ENCODE assay signal across 1 cellular context in the genomic region with DNA sequence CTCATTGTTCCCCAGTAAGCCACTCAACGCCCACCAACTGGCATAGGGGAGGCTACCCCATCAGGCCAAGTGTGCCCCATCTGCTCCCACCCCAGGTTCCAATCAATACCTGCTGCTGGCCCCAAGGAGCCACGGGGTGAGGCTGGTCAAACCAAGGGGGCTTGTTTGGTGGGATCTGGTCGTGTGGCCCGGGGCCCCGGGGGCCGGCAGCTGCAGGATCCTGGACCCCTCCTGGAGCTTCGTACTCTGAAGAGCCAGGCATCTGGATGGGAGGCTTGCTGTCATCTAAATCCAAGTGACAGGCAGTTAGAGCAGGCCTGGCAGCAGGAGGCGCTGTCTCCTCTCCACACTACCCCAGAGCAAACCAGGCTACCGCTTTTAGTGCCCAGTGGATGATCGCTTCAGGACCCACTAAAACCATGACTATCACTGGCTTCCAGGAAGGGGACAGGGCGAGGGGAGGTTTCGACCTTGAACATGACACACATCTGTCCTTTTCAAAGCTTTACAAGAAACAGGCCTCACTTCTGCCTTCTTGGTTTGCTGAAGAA.
A peak's percentile ranks its signal among the peaks of the same experiment; 100 is the strongest.
TF ChIP-seq lines count a peak whose summit lies in the region.

No MANE protein-coding gene starts in this region.

TF ChIP-seq in GM12878, 131 proteins besides CTCF, POLR2A, EP300 and RAD21:
- TF ChIP-seq IRF3 (IDR thresholded peaks at IDR 0.05) (no peak), MLLT1 (IDR thresholded peaks at IDR 0.05) (0 out of 2 replicates have a peak, but pooled peaks have one; percentile 52), SMC3 (IDR thresholded peaks at IDR 0.05; ENCODE audit: borderline replicate concordance, low read length) (peak; percentile 60), ATF3 (IDR thresholded peaks at IDR 0.05; ENCODE audit: borderline replicate concordance, extremely low read depth, low read depth, low read length) (no peak), TAF1 (IDR thresholded peaks at IDR 0.05; ENCODE audit: borderline replicate concordance, low read depth, low read length) (no peak)
- TF ChIP-seq, protein P1, sequence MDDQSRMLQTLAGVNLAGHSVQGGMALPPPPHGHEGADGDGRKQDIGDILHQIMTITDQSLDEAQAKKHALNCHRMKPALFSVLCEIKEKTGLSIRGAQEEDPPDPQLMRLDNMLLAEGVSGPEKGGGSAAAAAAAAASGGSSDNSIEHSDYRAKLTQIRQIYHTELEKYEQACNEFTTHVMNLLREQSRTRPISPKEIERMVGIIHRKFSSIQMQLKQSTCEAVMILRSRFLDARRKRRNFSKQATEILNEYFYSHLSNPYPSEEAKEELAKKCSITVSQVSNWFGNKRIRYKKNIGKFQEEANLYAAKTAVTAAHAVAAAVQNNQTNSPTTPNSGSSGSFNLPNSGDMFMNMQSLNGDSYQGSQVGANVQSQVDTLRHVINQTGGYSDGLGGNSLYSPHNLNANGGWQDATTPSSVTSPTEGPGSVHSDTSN (IDR thresholded peaks at IDR 0.05; ENCODE audit: insufficient replicate concordance, low read depth, low read length), result peak; percentile 49
- TF ChIP-seq, protein P2, sequence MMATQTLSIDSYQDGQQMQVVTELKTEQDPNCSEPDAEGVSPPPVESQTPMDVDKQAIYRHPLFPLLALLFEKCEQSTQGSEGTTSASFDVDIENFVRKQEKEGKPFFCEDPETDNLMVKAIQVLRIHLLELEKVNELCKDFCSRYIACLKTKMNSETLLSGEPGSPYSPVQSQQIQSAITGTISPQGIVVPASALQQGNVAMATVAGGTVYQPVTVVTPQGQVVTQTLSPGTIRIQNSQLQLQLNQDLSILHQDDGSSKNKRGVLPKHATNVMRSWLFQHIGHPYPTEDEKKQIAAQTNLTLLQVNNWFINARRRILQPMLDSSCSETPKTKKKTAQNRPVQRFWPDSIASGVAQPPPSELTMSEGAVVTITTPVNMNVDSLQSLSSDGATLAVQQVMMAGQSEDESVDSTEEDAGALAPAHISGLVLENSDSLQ (IDR thresholded peaks at IDR 0.05), result peak; percentile 59
